8 cellular contexts compared by ENCODE assay signal in genomic region chr1:150563340-150564038, GRCh38. TPM values are rescaled to one million over a fixed set of nuclear protein-coding genes. Genes with fewer than 3 reads are reported as not detected.
DNase-seq lines count a peak whose midpoint lies in the region; ATAC-seq and TF ChIP-seq lines count a peak whose summit lies in the region.

No MANE protein-coding gene starts in this region.

- no peaks in the 10 kb centered on the region for H3K36me3 ChIP-seq in thymus (ENCODE audit: control insufficient read depth, insufficient read depth)

- no peak for ATAC-seq in left colon

- peak overlapping the region; percentile 97 for H3K27ac ChIP-seq in thymus (ENCODE audit: low read depth)

- H3K4me3 ChIP-seq in AG10803 (ENCODE audit: low read length) (no peak overlapping the region), thymus (ENCODE audit: low read length) (peak overlapping the region; percentile 10)

- WGBS in thymus, result 28% methylated on average over 4 of the region's 4 CpGs

- H3K27me3 ChIP-seq in thymus (ENCODE audit: control insufficient read depth, insufficient read depth), result no peaks in the 10 kb centered on the region

- DNase-seq in AG10803 (ENCODE audit: low read depth) (peak; percentile 62), NCI-H446 (lab: John Stamatoyannopoulos, UW) (peak; percentile 42 to 82), astrocyte of the hippocampus (ENCODE audit: low read depth, low spot score) (peak; percentile 83), left colon (peak; percentile 74 to 77), NCI-H1048 (lab: John Stamatoyannopoulos, UW) (no peak), GM19238 (ENCODE audit: insufficient read length, low spot score) (no peak)

- intact Hi-C loops in left colon (cut with DNase I, micrococcal nuclease), result loop anchor here in 1 of 2 donors (5.0 kb wide), 1 partner anchor 59 kb away; no protein-coding TSS in a partner anchor

- TF ChIP-seq POLR2A in GM19099 (IDR thresholded peaks at IDR 0.05; ENCODE audit: extremely low read depth, insufficient read length, low read depth), result peak; percentile 11

- H3K9me3 ChIP-seq in thymus (ENCODE audit: control insufficient read depth), result no peaks in the 10 kb centered on the region

- H3K4me1 ChIP-seq in thymus (ENCODE audit: control insufficient read depth, insufficient read depth, low read length), result peaks cover 44% of the 10 kb centered on the region

- no peak for TF ChIP-seq CTCF in AG10803 (conservative IDR thresholded peaks at IDR 0.05; ENCODE audit: low read length)

RNA-seq across cellular contexts. Expression of gene ADAMTSL4, which starts 14.3 kb away (rescaled TPM):
- 1 to 10 TPM; 6.9 to 9.5 TPM for total RNA-seq in left colon
- polyA plus RNA-seq in thymus, result 17.9 TPM

RNA-seq across cellular contexts. Expression of gene MCL1, which starts 15.9 kb away (rescaled TPM):
- 100 to 1,000 TPM; 263 TPM for total RNA-seq in left colon
- polyA plus RNA-seq in thymus, result 200 TPM

RNA-seq across cellular contexts. Expression of gene FALEC, which starts 47.9 kb away (rescaled TPM):
- total RNA-seq in left colon, result not detected
- 0.16 TPM for polyA plus RNA-seq in thymus

RNA-seq across cellular contexts. Expression of gene ECM1, which starts 55.6 kb away (rescaled TPM):
- total RNA-seq in left colon, result 1 to 10 TPM; 6.3 to 9.1 TPM
- polyA plus RNA-seq in thymus, result 4.6 TPM

Comparison
In these comparisons a context has a peak if more than half of its experiments do, and no peak if none do; other contexts are left out.
1. DNase-seq: peak in AG10803 (single experiment), NCI-H446 (2 of 2), astrocyte of the hippocampus (single experiment) and left colon (2 of 2); none in NCI-H1048 (single experiment) and GM19238 (single experiment).